ENCODE assay signal across 8 cellular contexts in the genomic region with DNA sequence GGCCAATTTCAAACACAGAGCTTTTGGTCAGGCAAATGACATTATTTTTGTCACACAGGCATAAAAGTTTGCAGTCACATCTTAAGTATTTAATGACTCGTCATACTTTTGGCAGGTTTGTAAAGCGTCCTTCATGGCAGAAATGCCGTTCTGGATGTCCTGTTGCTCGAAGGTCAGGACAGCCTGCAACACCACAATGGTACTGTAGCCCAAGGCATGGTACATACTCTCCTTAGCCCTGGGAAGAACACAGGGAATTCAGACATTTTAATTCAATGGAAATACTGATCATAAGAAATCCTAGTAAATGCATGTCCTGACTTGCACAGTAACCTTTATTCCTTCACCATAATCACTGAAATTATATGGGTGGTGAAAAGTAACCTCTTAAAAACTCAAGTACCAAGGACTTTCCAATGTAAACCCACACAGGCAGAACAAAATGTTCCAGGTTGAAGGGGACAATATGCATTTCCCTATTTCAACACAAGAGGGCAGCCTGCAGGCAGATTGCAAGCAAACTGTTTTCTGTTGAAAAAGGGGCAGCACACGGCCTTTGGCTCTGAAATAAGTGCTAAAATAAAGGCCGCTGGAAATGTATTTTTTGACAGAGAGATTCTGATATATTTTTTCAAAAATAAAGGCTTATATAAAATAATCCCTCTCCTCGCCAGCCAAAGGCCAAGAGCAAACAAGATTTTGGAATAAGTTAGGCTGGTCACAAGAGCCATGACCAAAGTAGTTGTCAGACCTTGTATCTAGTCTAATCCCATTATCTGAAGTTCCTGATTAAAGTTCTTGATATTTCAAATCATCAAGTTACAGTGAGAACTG.
DNase-seq lines count a peak whose midpoint lies in the region; ATAC-seq, FAIRE-seq and TF ChIP-seq lines count a peak whose summit lies in the region.

No MANE protein-coding gene starts in this region.

- peak; percentile 57 for ATAC-seq in HG03108 (IDR thresholded peaks at IDR 0.05; ENCODE audit: unreplicated experiment)

- TF ChIP-seq CTCF in AG04449 (IDR thresholded peaks at IDR 0.05; ENCODE audit: insufficient read depth, low read length, missing control alignments), result peak; percentile 81

- DNase-seq in AG04449 (ENCODE audit: low read depth, low spot score), result no peak
- peak; percentile 9 for DNase-seq in GM18507 (ENCODE audit: extremely low spot score, insufficient read length, low read depth)
- DNase-seq in NCI-H460 (ENCODE audit: extremely low read depth, low read depth), result peak; percentile 45
- peak; percentile 47 to 58 for DNase-seq in activated CD4-positive, alpha-beta T cell treated with anti-CD3 and anti-CD28 coated beads, Interleukin-2, amount 50 U/mL, for 48 hours
- DNase-seq in middle frontal gyrus (ENCODE audit: extremely low spot score, low spot score), result peak; percentile 71
- DNase-seq in stimulated activated CD8-positive, alpha-beta memory T cell treated with anti-CD3 and anti-CD28 coated beads, Interleukin-7, amount 100 ng/mL, for 4 hours (ENCODE audit: low read depth in 2 of 2), result peak; percentile 21 to 39

- FAIRE-seq in GM18507 (lab: Jason Lieb, UNC) (peak; percentile 80), endometrium (lab: Jason Lieb, UNC) (peak; percentile 75)

- CTCF ChIA-PET in AG04449 (lab: Yijun Ruan, JAX), result interaction anchor here (0.6 to 6.7 kb wide), 31 partner anchors 10 to 1561 kb away, joined by 3 to 81 read pairs (median 4); partner anchors contain the start of genes SNAPC3 and TTC39B

- POLR2A ChIA-PET in AG04449 (lab: Yijun Ruan, JAX), result interaction anchor here (0.8 kb wide), 1 partner anchor 212 kb away, joined by 3 read pairs; no protein-coding TSS in a partner anchor

- no peak overlapping the region for H3K4me3 ChIP-seq in AG04449 (ENCODE audit: low read depth, low read length)
